ENCODE assay signal across 21 cellular contexts in the genomic region with DNA sequence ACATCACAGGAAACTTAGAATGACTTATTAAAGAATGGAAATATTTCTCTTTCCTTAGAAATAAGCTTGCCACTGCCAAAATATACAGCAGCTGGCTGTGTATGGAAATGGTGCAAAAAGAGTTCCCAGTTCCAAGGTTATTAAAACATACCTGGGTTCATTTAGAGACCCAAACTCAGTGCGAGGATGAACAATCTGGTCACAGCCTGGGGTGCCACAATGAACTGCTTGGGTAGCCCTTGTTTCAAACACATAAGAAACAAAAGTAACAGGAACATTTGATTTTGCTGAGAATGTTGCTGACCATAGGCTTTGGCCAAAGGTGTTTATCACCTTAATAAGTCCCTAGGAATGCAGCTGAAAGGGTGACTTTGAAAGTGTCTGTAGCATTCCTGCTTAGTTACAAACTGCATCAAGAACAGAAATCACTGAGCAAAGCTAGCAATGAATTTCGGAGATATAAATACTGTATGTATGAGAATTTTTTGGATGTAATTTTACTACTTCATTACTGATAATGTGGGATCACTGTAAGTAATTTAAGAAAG.
"Had no signal": no experiment of that assay in that cellular context is flagged by ENCODE, and none has a peak within 500 bp of the region (broad histone marks: within the 10 kb centered on the region; RNA-seq: fewer than 3 reads in every experiment).

No MANE protein-coding gene starts in this region.

- DNase-seq: activated CD4-positive, alpha-beta memory T cell treated with anti-CD3 and anti-CD28 coated beads, Interleukin-2, amount 10 ng/mL, durations not matched to agents 7 days and 5 days; activated CD4-positive, alpha-beta T cell treated with anti-CD3 and anti-CD28 coated beads, Interleukin-2, amount 10 ng/mL, durations not matched to agents 7 days and 5 days; activated CD4-positive, CD25-positive, alpha-beta regulatory T cell treated with anti-CD3 and anti-CD28 coated beads, Interleukin-2, amount 50 U/mL, for 72 hours; activated naive CD4-positive, alpha-beta T cell; activated T-cell treated with anti-CD3 and anti-CD28 coated beads, Interleukin-2, amount 50 U/mL, for 48 hours; anterior cingulate cortex; cortex of kidney; effector memory CD8-positive, alpha-beta T cell; foreskin keratinocyte; lower lobe of right lung; spleen; stimulated activated naive CD4-positive, alpha-beta T cell; T-helper 2 cell had no signal

- H3K9me3 ChIP-seq: heart left ventricle, lower lobe of right lung, tibial nerve had no signal

- H3K36me3 Mint-ChIP-seq: activated naive CD8-positive, alpha-beta T cell; natural killer cell treated with Interleukin-12 subunit alpha and Interleukin-12 subunit beta and Interleukin-15 and Interleukin-18, amount 100 ng/mL, for 72 hours had no signal

- H3K4me3 Mint-ChIP-seq: activated CD4-positive, alpha-beta memory T cell treated with anti-CD3 and anti-CD28 coated beads, Interleukin-2, amount 10 ng/mL, durations not matched to agents 7 days and 5 days; activated CD4-positive, alpha-beta T cell treated with anti-CD3 and anti-CD28 coated beads, Interleukin-2, amount 10 ng/mL, durations not matched to agents 7 days and 5 days; activated naive CD8-positive, alpha-beta T cell; effector memory CD8-positive, alpha-beta T cell; natural killer cell treated with Interleukin-12 subunit alpha and Interleukin-12 subunit beta and Interleukin-15 and Interleukin-18, amount 100 ng/mL, for 72 hours had no signal

- H3K27me3 ChIP-seq: brain microvascular endothelial cell, foreskin keratinocyte, heart left ventricle, spleen, tibial nerve had no signal

- ATAC-seq: effector memory CD8-positive, alpha-beta T cell; esophagus mucosa; foreskin keratinocyte; natural killer cell treated with Interleukin-12 subunit alpha and Interleukin-12 subunit beta and Interleukin-15 and Interleukin-18, amount 100 ng/mL, for 72 hours had no signal

- H3K4me3 ChIP-seq: heart left ventricle, lower lobe of right lung, mucosa of descending colon, spleen, tibial nerve had no signal

- H3K27ac Mint-ChIP-seq: activated CD4-positive, alpha-beta memory T cell treated with anti-CD3 and anti-CD28 coated beads, Interleukin-2, amount 10 ng/mL, durations not matched to agents 7 days and 5 days; activated CD4-positive, alpha-beta T cell treated with anti-CD3 and anti-CD28 coated beads, Interleukin-2, amount 10 ng/mL, durations not matched to agents 7 days and 5 days; activated naive CD8-positive, alpha-beta T cell; effector memory CD8-positive, alpha-beta T cell; natural killer cell treated with Interleukin-12 subunit alpha and Interleukin-12 subunit beta and Interleukin-15 and Interleukin-18, amount 100 ng/mL, for 72 hours had no signal

- H3K36me3 ChIP-seq: brain microvascular endothelial cell, heart left ventricle, lower lobe of right lung, spleen, tibial nerve had no signal

- H3K4me1 Mint-ChIP-seq: activated CD4-positive, alpha-beta memory T cell treated with anti-CD3 and anti-CD28 coated beads, Interleukin-2, amount 10 ng/mL, durations not matched to agents 7 days and 5 days; activated CD4-positive, alpha-beta T cell treated with anti-CD3 and anti-CD28 coated beads, Interleukin-2, amount 10 ng/mL, durations not matched to agents 7 days and 5 days had no signal

- H3K27ac ChIP-seq: brain microvascular endothelial cell, foreskin keratinocyte, lower lobe of right lung had no signal

- H3K27me3 Mint-ChIP-seq: activated CD4-positive, alpha-beta memory T cell treated with anti-CD3 and anti-CD28 coated beads, Interleukin-2, amount 10 ng/mL, durations not matched to agents 7 days and 5 days; activated CD4-positive, alpha-beta T cell treated with anti-CD3 and anti-CD28 coated beads, Interleukin-2, amount 10 ng/mL, durations not matched to agents 7 days and 5 days; activated naive CD8-positive, alpha-beta T cell; effector memory CD8-positive, alpha-beta T cell; natural killer cell treated with Interleukin-12 subunit alpha and Interleukin-12 subunit beta and Interleukin-15 and Interleukin-18, amount 100 ng/mL, for 72 hours; progenitor cell of endocrine pancreas had no signal

- H3K4me1 ChIP-seq: foreskin keratinocyte, lower lobe of right lung had no signal
